ENCODE assay signal across 16 cellular contexts in genomic region chr3:171455603-171456550, GRCh38. TPM values are rescaled to one million over a fixed set of nuclear protein-coding genes. Genes with fewer than 3 reads are reported as not detected.
DNase-seq lines count a peak whose midpoint lies in the region; ATAC-seq and TF ChIP-seq lines count a peak whose summit lies in the region.
"Had no signal": no experiment of that assay in that cellular context is flagged by ENCODE, and none has a peak within 500 bp of the region (broad histone marks: within the 10 kb centered on the region; RNA-seq: fewer than 3 reads in every experiment).

No MANE protein-coding gene starts in this region.

- intact Hi-C loops in mammary epithelial cell (cut with micrococcal nuclease), result no loop called here
- intact Hi-C loops in breast epithelium (cut with DNase I; ENCODE audit: low total_unique reads), result no loop called here
- intact Hi-C loops in PC-3 (cut with micrococcal nuclease), result no loop called here

- no peaks in the 10 kb centered on the region for H3K27me3 ChIP-seq in mammary epithelial cell (ENCODE audit: insufficient read depth, low read length)
- no peaks in the 10 kb centered on the region for H3K27me3 ChIP-seq in breast epithelium
- no peaks in the 10 kb centered on the region for H3K27me3 ChIP-seq in PC-3 (ENCODE audit: low read length)
- H3K27me3 ChIP-seq: foreskin keratinocyte, ovary had no signal

- TF ChIP-seq CTCF in mammary epithelial cell (conservative IDR thresholded peaks at IDR 0.05 in 1 of 2, IDR thresholded peaks at IDR 0.05 in 1 of 2; ENCODE audit: extremely low read depth in 1 of 2, insufficient read depth in 1 of 2, low read depth in 1 of 2, low read length in 2 of 2) (no peak), breast epithelium (IDR thresholded peaks at IDR 0.05) (no peak), PC-3 (conservative IDR thresholded peaks at IDR 0.05; ENCODE audit: low read depth, low read length) (no peak), neural crest cell (conservative IDR thresholded peaks at IDR 0.05) (no peak)

- in situ Hi-C loops in mammary epithelial cell (cut with MboI; ENCODE audit: low sequenced_read_pairs in 2 of 2), result no loop called here

- H3K4me1 ChIP-seq in mammary epithelial cell (ENCODE audit: insufficient read depth, low read length) (peaks cover 4% of the 10 kb centered on the region), breast epithelium (no peaks in the 10 kb centered on the region), PC-3 (ENCODE audit: insufficient read depth, low read length) (peaks cover 19% of the 10 kb centered on the region)
- H3K4me1 ChIP-seq: foreskin keratinocyte had no signal

- no peaks in the 10 kb centered on the region for H3K9me2 ChIP-seq in PC-3 (replicated peaks; ENCODE audit: low read length)

- no peaks in the 10 kb centered on the region for H3K9me3 Mint-ChIP-seq in neural crest cell
- no peaks in the 10 kb centered on the region for H3K9me3 Mint-ChIP-seq in stimulated activated naive CD8-positive, alpha-beta T cell treated with anti-CD3 and anti-CD28 coated beads, Interleukin-15, amount 100 ng/mL, for 72 hours
- H3K9me3 Mint-ChIP-seq: endodermal cell had no signal

- POLR2A ChIA-PET in PC-3 (lab: Charles Lee; ENCODE audit: unreplicated experiment), result interaction anchor here (0.6 kb wide), 1 partner anchor 216 kb away, joined by 17 read pairs; no protein-coding TSS in a partner anchor

- H3K27ac ChIP-seq in mammary epithelial cell (ENCODE audit: insufficient read depth, low read depth, low read length) (no peak overlapping the region), breast epithelium (no peak overlapping the region), PC-3 (ENCODE audit: low read length) (no peak overlapping the region), caudate nucleus (ENCODE audit: low read depth, low read length) (peak overlapping the region; percentile 39)
- H3K27ac ChIP-seq: foreskin keratinocyte, ovary had no signal

- CTCF ChIA-PET in mammary epithelial cell (lab: Charles Lee; ENCODE audit: low non-redundant PET), result no interaction called here
- CTCF ChIA-PET in PC-3 (lab: Charles Lee), result interaction anchor here (0.6 to 0.7 kb wide), 2 partner anchors 9 to 265 kb away, joined by 3 to 4 read pairs; no protein-coding TSS in a partner anchor

- H3K27me3 Mint-ChIP-seq in neural crest cell (ENCODE audit: low read depth), result peaks cover 23% of the 10 kb centered on the region
- H3K27me3 Mint-ChIP-seq in stimulated activated naive CD8-positive, alpha-beta T cell treated with anti-CD3 and anti-CD28 coated beads, Interleukin-15, amount 100 ng/mL, for 72 hours, result no peaks in the 10 kb centered on the region

- H3K36me3 ChIP-seq in mammary epithelial cell (ENCODE audit: insufficient read depth, low read length), result no peaks in the 10 kb centered on the region
- H3K36me3 ChIP-seq in breast epithelium, result no peaks in the 10 kb centered on the region
- H3K36me3 ChIP-seq in PC-3 (ENCODE audit: low read depth, low read length), result no peaks in the 10 kb centered on the region
- H3K36me3 ChIP-seq: MG63, ovary had no signal

- H3K79me2 ChIP-seq in mammary epithelial cell (ENCODE audit: insufficient read depth, low read length), result peaks cover 37% of the 10 kb centered on the region
- peaks cover 35% of the 10 kb centered on the region for H3K79me2 ChIP-seq in PC-3 (ENCODE audit: low read length)

- H3F3A ChIP-seq in PC-3 (ENCODE audit: low read length, unreplicated experiment), result no peaks in the 10 kb centered on the region

- H3K4me3 ChIP-seq in mammary epithelial cell (replicated peaks in 1 of 3; ENCODE audit: insufficient read depth in 1 of 3, low read depth in 2 of 3, low read length in 3 of 3) (no peak overlapping the region), breast epithelium (no peak overlapping the region), PC-3 (ENCODE audit: low read length) (no peak overlapping the region)
- H3K4me3 ChIP-seq: MG63, ovary had no signal

- H3K36me3 Mint-ChIP-seq in neural crest cell (ENCODE audit: low read depth), result no peaks in the 10 kb centered on the region

- H3K4me3 Mint-ChIP-seq in neural crest cell, result peak overlapping the region; percentile 93
- no peak overlapping the region for H3K4me3 Mint-ChIP-seq in stimulated activated naive CD8-positive, alpha-beta T cell treated with anti-CD3 and anti-CD28 coated beads, Interleukin-15, amount 100 ng/mL, for 72 hours
- H3K4me3 Mint-ChIP-seq: endodermal cell had no signal

- no peak overlapping the region for H2AFZ ChIP-seq in mammary epithelial cell (ENCODE audit: low read depth, low read length)
- no peak overlapping the region for H2AFZ ChIP-seq in PC-3 (ENCODE audit: low read length)

- no peaks in the 10 kb centered on the region for H3K9me3 ChIP-seq in mammary epithelial cell (replicated peaks; ENCODE audit: insufficient read depth, low read length)
- H3K9me3 ChIP-seq in breast epithelium, result no peaks in the 10 kb centered on the region
- no peaks in the 10 kb centered on the region for H3K9me3 ChIP-seq in PC-3 (ENCODE audit: low read length)
- H3K9me3 ChIP-seq: MG63, ovary had no signal

- H3K9ac ChIP-seq in mammary epithelial cell (ENCODE audit: insufficient read depth, low read length), result no peak overlapping the region
- H3K9ac ChIP-seq in PC-3 (ENCODE audit: low read length), result no peak overlapping the region

- DNase-seq in mammary epithelial cell (peak; percentile 29), breast epithelium (ENCODE audit: low spot score in 2 of 2) (no peak), PC-3 (peak; percentile 72), caudate nucleus (lab: John Stamatoyannopoulos, UW) (no peak), neural crest cell (ENCODE audit: low read depth, low spot score) (no peak), DMS 273 treated with DMSO at 0.1 percent for 48 hours (lab: John Stamatoyannopoulos, UW) (no peak)
- DNase-seq in stimulated activated naive CD8-positive, alpha-beta T cell treated with anti-CD3 and anti-CD28 coated beads, Interleukin-15, amount 100 ng/mL, for 72 hours, result no peak
- DNase-seq: COR-L47; endodermal cell; MG63; NCI-H1694 treated with DMSO at 0.1 percent for 48 hours; ovary; SHP77; stimulated activated CD4-positive, alpha-beta T cell treated with anti-CD3 and anti-CD28 coated beads, Interleukin-4, amount 100 ng/mL, for 1 hour had no signal

- dilution Hi-C loops in mammary epithelial cell (cut with HindIII; ENCODE audit: low sequenced_read_pairs), result no loop called here

- 68% methylated on average over 5 of the region's 5 CpGs for WGBS in mammary epithelial cell (ENCODE audit: low coverage, missing lambda C conversion rate)

- ATAC-seq in PC-3 (peak; percentile 7), GM18517 (IDR thresholded peaks at IDR 0.05; ENCODE audit: unreplicated experiment) (no peak)
- no peak for ATAC-seq in stimulated activated naive CD8-positive, alpha-beta T cell treated with anti-CD3 and anti-CD28 coated beads, Interleukin-15, amount 100 ng/mL, for 72 hours
- ATAC-seq: foreskin keratinocyte had no signal

- H3K4me1 Mint-ChIP-seq in neural crest cell, result peaks cover 40% of the 10 kb centered on the region
- H3K4me1 Mint-ChIP-seq in stimulated activated naive CD8-positive, alpha-beta T cell treated with anti-CD3 and anti-CD28 coated beads, Interleukin-15, amount 100 ng/mL, for 72 hours, result peaks cover 40% of the 10 kb centered on the region

- BruUV-seq in mammary epithelial cell (replicated peaks; lab: Mats Ljungman, UMichigan), result no TSS peak
- BruUV-seq in PC-3 (replicated peaks; lab: Mats Ljungman, UMichigan), result no TSS peak

- H4K20me1 ChIP-seq in mammary epithelial cell (ENCODE audit: insufficient read depth, low read length), result no peaks in the 10 kb centered on the region
- H4K20me1 ChIP-seq in PC-3 (ENCODE audit: low read length), result no peaks in the 10 kb centered on the region

- no peak overlapping the region for H3K27ac Mint-ChIP-seq in neural crest cell (ENCODE audit: unreplicated experiment)
- H3K27ac Mint-ChIP-seq in stimulated activated naive CD8-positive, alpha-beta T cell treated with anti-CD3 and anti-CD28 coated beads, Interleukin-15, amount 100 ng/mL, for 72 hours, result no peak overlapping the region
- H3K27ac Mint-ChIP-seq: endodermal cell had no signal

- H3K4me2 ChIP-seq in mammary epithelial cell (ENCODE audit: insufficient read depth, low read depth, low read length), result no peak overlapping the region
- peak overlapping the region; percentile 17; the same call in 1 of the 2 replicates for H3K4me2 ChIP-seq in PC-3 (ENCODE audit: low read length)

- TF ChIP-seq POLR2A in breast epithelium (IDR thresholded peaks at IDR 0.05), result no peak

RNA-seq across cellular contexts. Expression of gene TNIK, which starts 4.3 kb away (rescaled TPM):
- total RNA-seq in mammary epithelial cell, result 1 to 10 TPM; 7.5 to 9.7 TPM
- 3.5 TPM for polyA plus RNA-seq in mammary epithelial cell
- polyA minus RNA-seq in mammary epithelial cell, result 76.6 TPM
- 10 to 100 TPM in 2 of 3 donors, 1 to 10 TPM in 1; 7.4 to 17.6 (median 10.2) TPM for total RNA-seq in breast epithelium
- total RNA-seq in PC-3 (2014; rRNA removed), result 7.0 and 12.0 TPM in 2 replicates
- total RNA-seq in neural crest cell, result 32.3 and 39.0 TPM in 2 replicates

Comparison
In these comparisons a context has a peak if more than half of its experiments do, and no peak if none do; other contexts are left out.
1. DNase-seq: peak in mammary epithelial cell (single experiment) and PC-3 (single experiment); none in breast epithelium (0 of 2), caudate nucleus (0 of 61), neural crest cell (single experiment), DMS 273 treated with DMSO at 0.1 percent for 48 hours (single experiment) and stimulated activated naive CD8-positive, alpha-beta T cell treated with anti-CD3 and anti-CD28 coated beads, Interleukin-15, amount 100 ng/mL, for 72 hours (0 of 2).